Comparison of ENCODE assay signal across 1 cellular context in genomic region chr12:25529738-25530137, GRCh38.
TF ChIP-seq lines count a peak whose summit lies in the region.

No MANE protein-coding gene starts in this region.

TF ChIP-seq in SK-N-SH treated with all-trans-retinoic acid at 6 μM for 48 hours, 23 proteins besides CTCF, POLR2A, EP300 and RAD21 (continued from another document):
- TF ChIP-seq POU6F1 (CRISPR knock-in tag; IDR thresholded peaks at IDR 0.05; ENCODE audit: borderline replicate concordance, low read depth) (no peak), ZNF565 (CRISPR knock-in tag; conservative IDR thresholded peaks at IDR 0.05; ENCODE audit: low read depth) (no peak), GLIS3 (CRISPR knock-in tag; IDR thresholded peaks at IDR 0.05) (no peak), BACH2 (CRISPR knock-in tag; IDR thresholded peaks at IDR 0.05; ENCODE audit: borderline replicate concordance) (no peak), TCF4 (CRISPR knock-in tag; IDR thresholded peaks at IDR 0.05; ENCODE audit: borderline replicate concordance) (no peak), ISL1 (CRISPR knock-in tag; IDR thresholded peaks at IDR 0.05) (no peak), PPARA (CRISPR knock-in tag; IDR thresholded peaks at IDR 0.05; ENCODE audit: borderline replicate concordance) (no peak), ZFP30 (CRISPR knock-in tag; IDR thresholded peaks at IDR 0.05) (no peak), ZFP3 (CRISPR knock-in tag; IDR thresholded peaks at IDR 0.05) (no peak), SNAI2 (CRISPR knock-in tag; IDR thresholded peaks at IDR 0.05) (no peak)
